In the genomic region with DNA sequence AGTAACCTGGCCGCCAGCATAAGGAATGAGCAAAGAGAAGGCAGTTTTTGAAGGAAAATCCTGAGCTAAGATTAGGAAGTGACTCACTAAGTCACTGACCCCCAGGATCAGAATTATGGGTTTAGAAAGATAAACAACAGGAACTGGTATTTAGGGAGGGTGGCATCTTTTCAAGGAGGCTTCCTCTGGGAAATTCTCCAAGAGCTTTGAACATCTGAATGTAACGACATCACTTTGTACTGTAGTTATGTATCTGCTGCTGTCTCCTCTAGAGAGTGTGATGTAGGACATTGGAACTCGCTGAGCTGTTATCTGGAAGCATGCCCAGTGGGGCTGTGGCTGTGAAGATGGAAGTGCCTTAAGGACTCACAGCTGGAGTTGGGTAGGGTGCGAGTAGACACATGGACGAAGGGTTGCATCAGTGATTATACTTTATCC, we compare ENCODE assay signal across 12 cellular contexts.
A peak's percentile ranks its signal among the peaks of the same experiment; 100 is the strongest.
DNase-seq lines count a peak whose midpoint lies in the region; ATAC-seq and TF ChIP-seq lines count a peak whose summit lies in the region.
"Had no signal": no experiment of that assay in that cellular context is flagged by ENCODE, and none has a peak within 500 bp of the region (broad histone marks: within the 10 kb centered on the region; RNA-seq: fewer than 3 reads in every experiment).

No MANE protein-coding gene starts in this region.

- no peaks in the 10 kb centered on the region for H3K36me3 ChIP-seq in adipocyte (ENCODE audit: control insufficient read depth, insufficient read depth, low read length, severe bottlenecking)
- no peaks in the 10 kb centered on the region for H3K36me3 ChIP-seq in left ventricle myocardium inferior
- H3K36me3 ChIP-seq in smooth muscle cell (ENCODE audit: low read depth), result no peaks in the 10 kb centered on the region
- H3K36me3 ChIP-seq: suprapubic skin had no signal

- H3K27me3 ChIP-seq in adipocyte (replicated peaks; ENCODE audit: control insufficient read depth, insufficient read depth, low read length) (no peaks in the 10 kb centered on the region), left ventricle myocardium inferior (ENCODE audit: low read depth) (peaks cover 13% of the 10 kb centered on the region), smooth muscle cell (ENCODE audit: low read depth) (no peaks in the 10 kb centered on the region)
- H3K27me3 ChIP-seq: suprapubic skin had no signal

- peak overlapping the region; percentile 48 for H3K4me2 ChIP-seq in smooth muscle cell

- H3K79me2 ChIP-seq in smooth muscle cell (ENCODE audit: low read depth), result no peaks in the 10 kb centered on the region

- H3K4me3 ChIP-seq in HFF-Myc (replicated peaks; ENCODE audit: low read depth, low read length), result no peak overlapping the region
- H3K4me3 ChIP-seq in adipocyte (ENCODE audit: low read length), result no peak overlapping the region
- no peak overlapping the region for H3K4me3 ChIP-seq in left ventricle myocardium inferior
- H3K4me3 ChIP-seq in smooth muscle cell, result no peak overlapping the region
- H3K4me3 ChIP-seq: suprapubic skin had no signal

- ATAC-seq in HG03571 (IDR thresholded peaks at IDR 0.05; ENCODE audit: unreplicated experiment), result no peak
- ATAC-seq: effector memory CD8-positive, alpha-beta T cell had no signal

- H3K4me1 ChIP-seq in adipocyte (ENCODE audit: control insufficient read depth, insufficient read depth, low read length) (peaks cover 16% of the 10 kb centered on the region), left ventricle myocardium inferior (peaks cover 11% of the 10 kb centered on the region), smooth muscle cell (ENCODE audit: low read depth) (peaks cover 10% of the 10 kb centered on the region)
- H3K4me1 ChIP-seq: suprapubic skin had no signal

- no peak overlapping the region for H2AFZ ChIP-seq in smooth muscle cell (ENCODE audit: low read depth)

- DNase-seq in HFF-Myc (ENCODE audit: extremely low read depth, low read depth), result peak; percentile 100
- peak; percentile 93 for DNase-seq in adipocyte (ENCODE audit: low read depth)
- DNase-seq in left ventricle myocardium inferior, result peak; percentile 61
- peak; percentile 4 for DNase-seq in smooth muscle cell (lab: John Stamatoyannopoulos, UW; ENCODE audit: unreplicated experiment)
- DNase-seq in effector CD8-positive, alpha-beta T cell (lab: John Stamatoyannopoulos, UW), result no peak
- no peak for DNase-seq in NCI-H2107 treated with DMSO at 0.1 percent for 48 hours (lab: John Stamatoyannopoulos, UW; ENCODE audit: unreplicated experiment)
- DNase-seq in NOMO-1 (lab: John Stamatoyannopoulos, UW; ENCODE audit: unreplicated experiment in 2 of 2), result no peak
- DNase-seq: activated T-cell treated with anti-CD3 and anti-CD28 coated beads, Interleukin-2, amount 50 U/mL, for 24 hours; effector memory CD8-positive, alpha-beta T cell; NCI-H1694 had no signal

- H4K20me1 ChIP-seq in smooth muscle cell (ENCODE audit: low read depth), result no peaks in the 10 kb centered on the region

- TF ChIP-seq CTCF in HFF-Myc (IDR thresholded peaks at IDR 0.05; ENCODE audit: low read depth, low read length, missing control alignments) (no peak), left ventricle myocardium inferior (IDR thresholded peaks at IDR 0.05; ENCODE audit: borderline replicate concordance) (no peak), smooth muscle cell (IDR thresholded peaks at IDR 0.05; ENCODE audit: borderline replicate concordance, insufficient read depth, poor library complexity, severe bottlenecking) (no peak)

- H3K9me3 ChIP-seq in adipocyte (ENCODE audit: control insufficient read depth, low read length) (no peaks in the 10 kb centered on the region), left ventricle myocardium inferior (replicated peaks) (no peaks in the 10 kb centered on the region), smooth muscle cell (replicated peaks; ENCODE audit: low read depth) (no peaks in the 10 kb centered on the region)
- H3K9me3 ChIP-seq: suprapubic skin had no signal

- H3K27ac ChIP-seq in left ventricle myocardium inferior (replicated peaks) (no peak overlapping the region), smooth muscle cell (ENCODE audit: low read depth) (peak overlapping the region; percentile 86)
- H3K27ac ChIP-seq: suprapubic skin had no signal

- WGBS in smooth muscle cell (ENCODE audit: low lambda C conversion rate), result 16% methylated on average over 5 of the region's 5 CpGs

- intact Hi-C loops in left ventricle myocardium inferior (cut with micrococcal nuclease), result no loop called here

- no peak overlapping the region for H3K9ac ChIP-seq in adipocyte (ENCODE audit: low read length)
- no peak overlapping the region for H3K9ac ChIP-seq in smooth muscle cell (ENCODE audit: low read depth)

- H3F3A ChIP-seq in smooth muscle cell (ENCODE audit: low read depth), result no peaks in the 10 kb centered on the region

Comparison
In these comparisons a context has a peak if more than half of its experiments do, and no peak if none do; other contexts are left out.
1. DNase-seq: peak in HFF-Myc (single experiment), adipocyte (single experiment), left ventricle myocardium inferior (single experiment) and smooth muscle cell (single experiment); none in effector CD8-positive, alpha-beta T cell (single experiment), NCI-H2107 treated with DMSO at 0.1 percent for 48 hours (single experiment) and NOMO-1 (0 of 2).